ENCODE assay signal across 15 cellular contexts in genomic region chr15:63719281-63719680, GRCh38.
DNase-seq lines count a peak whose midpoint lies in the region; ATAC-seq, FAIRE-seq and TF ChIP-seq lines count a peak whose summit lies in the region.
"Had no signal": no experiment of that assay in that cellular context is flagged by ENCODE, and none has a peak within 500 bp of the region (broad histone marks: within the 10 kb centered on the region; RNA-seq: fewer than 3 reads in every experiment).

No MANE protein-coding gene starts in this region.

- intact Hi-C loops in CD8-positive, alpha-beta T cell (cut with DNase I, micrococcal nuclease), result no loop called here
- intact Hi-C loops in IMR-90 (cut with micrococcal nuclease) (no loop called here), A673 (cut with micrococcal nuclease; ENCODE audit: unreplicated experiment) (no loop called here), left colon (cut with DNase I, micrococcal nuclease) (no loop called here)
- intact Hi-C loops in naive thymus-derived CD4-positive, alpha-beta T cell (cut with micrococcal nuclease), result no loop called here

- H3K27me3 ChIP-seq in CD8-positive, alpha-beta T cell (ENCODE audit: insufficient read depth, low read length), result no peaks in the 10 kb centered on the region
- H3K27me3 ChIP-seq in IMR-90 (ENCODE audit: control insufficient read depth, insufficient read depth, low read length), result no peaks in the 10 kb centered on the region
- no peaks in the 10 kb centered on the region for H3K27me3 ChIP-seq in bronchial epithelial cell (ENCODE audit: control insufficient read depth, insufficient read depth, low read length)
- no peaks in the 10 kb centered on the region for H3K27me3 ChIP-seq in naive thymus-derived CD4-positive, alpha-beta T cell (ENCODE audit: control insufficient read depth in 2 of 2, insufficient read depth in 2 of 2, low read length in 2 of 2)
- H3K27me3 ChIP-seq in A673 (replicated peaks; ENCODE audit: insufficient read depth, low read depth, low read length, poor library complexity), result no peaks in the 10 kb centered on the region
- H3K27me3 ChIP-seq: heart left ventricle had no signal

- no peak overlapping the region; the same call in 1 of the 2 replicates for H3K4ac ChIP-seq in IMR-90 (ENCODE audit: low read depth, low read length)

- WGBS in IMR-90 (ENCODE audit: extremely low coverage in 2 of 2, insufficient read length in 1 of 2), 2 experiments, result 78% methylated on average over 4 of the region's 4 CpGs; no CpG with 5 or more reads in 1 of the 2 experiments

- ATAC-seq in CD8-positive, alpha-beta T cell, result no peak
- ATAC-seq in IMR-90 (ENCODE audit: low read depth), result no peak
- no peak for ATAC-seq in naive thymus-derived CD4-positive, alpha-beta T cell
- no peak for ATAC-seq in HG03439 (IDR thresholded peaks at IDR 0.05; ENCODE audit: unreplicated experiment)
- ATAC-seq in left colon, result no peak
- ATAC-seq: GM12878 had no signal

- TF ChIP-seq RAD21 in IMR-90 (IDR thresholded peaks at IDR 0.05; ENCODE audit: low read length), result no peak

- no peaks in the 10 kb centered on the region for H3K27me3 Mint-ChIP-seq in CD8-positive, alpha-beta T cell (ENCODE audit: low read depth)
- no peaks in the 10 kb centered on the region for H3K27me3 Mint-ChIP-seq in naive thymus-derived CD4-positive, alpha-beta T cell

- peaks cover 76% of the 10 kb centered on the region for H3K36me3 Mint-ChIP-seq in CD8-positive, alpha-beta T cell
- peaks cover 18 to 47% (median 38%) of the 10 kb centered on the region in 5 donors for H3K36me3 Mint-ChIP-seq in naive thymus-derived CD4-positive, alpha-beta T cell

- 0 out of 2 replicates have a peak overlapping the region, but pooled peaks have one; percentile 38 for H3K14ac ChIP-seq in IMR-90 (replicated peaks; ENCODE audit: low read depth, low read length)

- no peak overlapping the region for H2BK15ac ChIP-seq in IMR-90 (ENCODE audit: low read depth, low read length)

- no peak overlapping the region for H3K4me2 ChIP-seq in IMR-90 (ENCODE audit: low read depth, low read length)

- peak overlapping the region; percentile 44; the same call in 1 of the 2 replicates for H4K5ac ChIP-seq in IMR-90 (ENCODE audit: low read depth, low read length)

- no peak overlapping the region for H3K27ac ChIP-seq in CD8-positive, alpha-beta T cell (ENCODE audit: low read depth, low read length)
- H3K27ac ChIP-seq in IMR-90 (ENCODE audit: insufficient read depth, low read length), result peak overlapping the region; percentile 59; the same call in 1 of the 2 replicates
- H3K27ac ChIP-seq in naive thymus-derived CD4-positive, alpha-beta T cell (ENCODE audit: low read depth, low read length), result no peak overlapping the region
- H3K27ac ChIP-seq in A673 (ENCODE audit: low read depth, low read length, poor library complexity, severe bottlenecking), result no peak overlapping the region

- DNase-seq in CD8-positive, alpha-beta T cell, result no peak
- DNase-seq in IMR-90 (no peak), bronchial epithelial cell (ENCODE audit: low read depth) (peak; percentile 59), A673 (ENCODE audit: low spot score) (no peak), left colon (no peak)
- no peak for DNase-seq in naive thymus-derived CD4-positive, alpha-beta T cell
- DNase-seq: heart left ventricle, Karpas-422, kidney glomerular epithelial cell, NCI-H187, NCI-H524 treated with DMSO at 0.1 percent for 48 hours, RPMI8226 had no signal

- no peak for TF ChIP-seq POLR2A in IMR-90 (IDR thresholded peaks at IDR 0.05; ENCODE audit: low read depth, low read length)

- H2AK9ac ChIP-seq in IMR-90 (replicated peaks; ENCODE audit: low read depth, low read length, poor library complexity), result no peak overlapping the region

- 0 out of 2 replicates have a peak overlapping the region, but pooled peaks have one; percentile 58 for H2BK20ac ChIP-seq in IMR-90 (ENCODE audit: low read depth, low read length)

- no peak overlapping the region for H2AK5ac ChIP-seq in IMR-90 (ENCODE audit: low read depth, low read length)

- no peak overlapping the region for H3K4me3 Mint-ChIP-seq in CD8-positive, alpha-beta T cell
- H3K4me3 Mint-ChIP-seq in naive thymus-derived CD4-positive, alpha-beta T cell, result no peak overlapping the region
- H3K4me3 Mint-ChIP-seq: CD14-positive monocyte had no signal

- peak overlapping the region; percentile 11; the same call in 1 of the 2 replicates for H2BK120ac ChIP-seq in IMR-90 (ENCODE audit: low read depth, low read length)

- H3K23ac ChIP-seq in IMR-90 (ENCODE audit: low read depth, low read length), result no peak overlapping the region

- no peak overlapping the region for H3K56ac ChIP-seq in IMR-90 (ENCODE audit: extremely low read depth, insufficient read depth, low read length)

- peaks cover 3% of the 10 kb centered on the region; the same call in 1 of the 2 replicates for H4K20me1 ChIP-seq in IMR-90 (ENCODE audit: insufficient read depth, low read length)

- H4K91ac ChIP-seq in IMR-90 (ENCODE audit: insufficient read depth, low read depth, low read length), result no peak overlapping the region

- FAIRE-seq in bronchial epithelial cell (lab: Jason Lieb, UNC), result no peak
- FAIRE-seq: GM12878 had no signal

- in situ Hi-C loops in IMR-90 (cut with MboI; ENCODE audit: low sequenced_read_pairs), result no loop called here

- H3K4me1 ChIP-seq in CD8-positive, alpha-beta T cell (ENCODE audit: insufficient read depth, low read length), result no peaks in the 10 kb centered on the region
- peaks cover 12% of the 10 kb centered on the region for H3K4me1 ChIP-seq in IMR-90 (ENCODE audit: control insufficient read depth, insufficient read depth, low read length)
- H3K4me1 ChIP-seq in naive thymus-derived CD4-positive, alpha-beta T cell (ENCODE audit: control insufficient read depth in 2 of 2, insufficient read depth in 2 of 2, low read length in 2 of 2), result no peaks in the 10 kb centered on the region
- H3K4me1 ChIP-seq in A673 (ENCODE audit: insufficient read depth, low read length, poor library complexity, severe bottlenecking), result no peaks in the 10 kb centered on the region

- no peaks in the 10 kb centered on the region for H3K9me3 ChIP-seq in CD8-positive, alpha-beta T cell (ENCODE audit: low read length)
- H3K9me3 ChIP-seq in IMR-90 (ENCODE audit: control insufficient read depth, insufficient read depth, low read length) (no peaks in the 10 kb centered on the region), A673 (ENCODE audit: low read depth, low read length, poor library complexity, severe bottlenecking) (no peaks in the 10 kb centered on the region)
- H3K9me3 ChIP-seq in naive thymus-derived CD4-positive, alpha-beta T cell (ENCODE audit: control insufficient read depth in 2 of 3, low read length in 3 of 3), result no peaks in the 10 kb centered on the region
- H3K9me3 ChIP-seq: heart left ventricle had no signal

- POLR2A ChIA-PET in CD8-positive, alpha-beta T cell (lab: Charles Lee), result interaction anchor here (2.4 kb wide), 1 partner anchor 11 kb away, joined by 8 read pairs; no protein-coding TSS in a partner anchor
- POLR2A ChIA-PET in IMR-90 (lab: Charles Lee; ENCODE audit: unreplicated experiment) (no interaction called here), A673 (lab: Charles Lee; ENCODE audit: low non-redundant PET) (no interaction called here)
- POLR2A ChIA-PET in naive thymus-derived CD4-positive, alpha-beta T cell (lab: Charles Lee), result interaction anchor here (0.6 to 1.4 kb wide), 2 partner anchors 9 to 14 kb away, joined by 3 to 5 read pairs; no protein-coding TSS in a partner anchor

- no peak for TF ChIP-seq CTCF in CD8-positive, alpha-beta T cell (IDR thresholded peaks at IDR 0.05)
- TF ChIP-seq CTCF in IMR-90 (conservative IDR thresholded peaks at IDR 0.05; ENCODE audit: low read depth, low read length), result no peak
- no peak for TF ChIP-seq CTCF in bronchial epithelial cell (IDR thresholded peaks at IDR 0.05; ENCODE audit: insufficient read depth, low read length, severe bottlenecking)
- no peak for TF ChIP-seq CTCF in A673 (conservative IDR thresholded peaks at IDR 0.05; ENCODE audit: low read depth, low read length)

- peak overlapping the region; percentile 53 for H2BK5ac ChIP-seq in IMR-90 (ENCODE audit: low read depth, low read length, poor library complexity, severe bottlenecking)

- BruUV-seq in IMR-90 (replicated peaks; lab: Mats Ljungman, UMichigan) (no TSS peak), A673 (replicated peaks; lab: Mats Ljungman, UMichigan) (no TSS peak)

- H4K8ac ChIP-seq in IMR-90 (ENCODE audit: low read depth in 2 of 2, low read length in 2 of 2), result no peak overlapping the region

- CTCF ChIA-PET in CD8-positive, alpha-beta T cell (lab: Charles Lee), result interaction anchor here (0.8 to 1.4 kb wide), 3 partner anchors 9 to 110 kb away, joined by 3 to 6 read pairs (median 3); no protein-coding TSS in a partner anchor
- CTCF ChIA-PET in IMR-90 (lab: Yijun Ruan, JAX) (interaction anchor here (1.3 kb wide), 1 partner anchor 10 kb away, joined by 4 read pairs; no protein-coding TSS in a partner anchor), A673 (lab: Charles Lee) (interaction anchor here (0.7 kb wide), 1 partner anchor 163 kb away, joined by 3 read pairs; no protein-coding TSS in a partner anchor)
- CTCF ChIA-PET in naive thymus-derived CD4-positive, alpha-beta T cell (lab: Charles Lee), result no interaction called here

- H2AFZ ChIP-seq in IMR-90 (replicated peaks; ENCODE audit: low read length, poor library complexity), result no peak overlapping the region

- peak overlapping the region; percentile 47 for H3K27ac Mint-ChIP-seq in CD8-positive, alpha-beta T cell
- peak overlapping the region in 8 of 9 donors; percentile 4 to 76 (median 42) for H3K27ac Mint-ChIP-seq in naive thymus-derived CD4-positive, alpha-beta T cell

- no peak overlapping the region for H3K9ac ChIP-seq in IMR-90 (ENCODE audit: low read depth, low read length)

- H3K36me3 ChIP-seq in CD8-positive, alpha-beta T cell (ENCODE audit: insufficient read depth, low read length), result peaks cover 28% of the 10 kb centered on the region
- H3K36me3 ChIP-seq in IMR-90 (ENCODE audit: control insufficient read depth, insufficient read depth, low read length), result peaks cover 4% of the 10 kb centered on the region; the same call in 1 of the 2 replicates
- H3K36me3 ChIP-seq in bronchial epithelial cell (ENCODE audit: control insufficient read depth, insufficient read depth, low read length), result no peaks in the 10 kb centered on the region
- peaks cover 0 to 70% (median 16%) of the 10 kb centered on the region in 3 experiments for H3K36me3 ChIP-seq in naive thymus-derived CD4-positive, alpha-beta T cell (ENCODE audit: control insufficient read depth in 2 of 3, insufficient read depth in 3 of 3, low read length in 3 of 3)
- no peaks in the 10 kb centered on the region for H3K36me3 ChIP-seq in A673 (ENCODE audit: insufficient read depth, low read length, poor library complexity, severe bottlenecking)

- dilution Hi-C loops in IMR-90 (cut with HindIII; ENCODE audit: low sequenced_read_pairs, unreplicated experiment), result no loop called here

- peaks cover 3% of the 10 kb centered on the region; the same call in 1 of the 2 replicates for H3K9me1 ChIP-seq in IMR-90 (ENCODE audit: insufficient read depth, low read length)

- H3K18ac ChIP-seq in IMR-90 (ENCODE audit: low read depth, low read length), result peak overlapping the region; percentile 27; the same call in 1 of the 2 replicates

- no peaks in the 10 kb centered on the region for H3K9me3 Mint-ChIP-seq in CD8-positive, alpha-beta T cell
- H3K9me3 Mint-ChIP-seq in naive thymus-derived CD4-positive, alpha-beta T cell, result no peaks in the 10 kb centered on the region
- H3K9me3 Mint-ChIP-seq: CD14-positive monocyte had no signal

- H3K4me1 Mint-ChIP-seq in CD8-positive, alpha-beta T cell (ENCODE audit: low read depth), result peaks cover 8% of the 10 kb centered on the region
- peaks cover 0 to 18% (median 6%) of the 10 kb centered on the region in 7 donors for H3K4me1 Mint-ChIP-seq in naive thymus-derived CD4-positive, alpha-beta T cell

- no peak overlapping the region for H3K4me3 ChIP-seq in CD8-positive, alpha-beta T cell (ENCODE audit: low read depth, low read length)
- no peak overlapping the region for H3K4me3 ChIP-seq in IMR-90 (ENCODE audit: insufficient read depth, low read depth, low read length)
- H3K4me3 ChIP-seq in bronchial epithelial cell (ENCODE audit: low read depth, low read length), result no peak overlapping the region
- H3K4me3 ChIP-seq in naive thymus-derived CD4-positive, alpha-beta T cell (ENCODE audit: low read length), result no peak overlapping the region
- H3K4me3 ChIP-seq in A673 (ENCODE audit: low read depth, low read length, poor library complexity, severe bottlenecking), result no peak overlapping the region
- H3K4me3 ChIP-seq: GM12878, heart left ventricle had no signal

- H3K79me1 ChIP-seq in IMR-90 (ENCODE audit: low read depth in 1 of 2, low read length in 2 of 2), result no peaks in the 10 kb centered on the region

Comparison
In these comparisons a context has a peak if more than half of its experiments do, and no peak if none do; other contexts are left out.
1. POLR2A ChIA-PET loops: an anchor here in CD8-positive, alpha-beta T cell (2.4 kb wide) and naive thymus-derived CD4-positive, alpha-beta T cell (0.6 to 1.4 kb wide); none called in IMR-90 and A673.